ENCODE assay signal across 33 cellular contexts in the genomic region with DNA sequence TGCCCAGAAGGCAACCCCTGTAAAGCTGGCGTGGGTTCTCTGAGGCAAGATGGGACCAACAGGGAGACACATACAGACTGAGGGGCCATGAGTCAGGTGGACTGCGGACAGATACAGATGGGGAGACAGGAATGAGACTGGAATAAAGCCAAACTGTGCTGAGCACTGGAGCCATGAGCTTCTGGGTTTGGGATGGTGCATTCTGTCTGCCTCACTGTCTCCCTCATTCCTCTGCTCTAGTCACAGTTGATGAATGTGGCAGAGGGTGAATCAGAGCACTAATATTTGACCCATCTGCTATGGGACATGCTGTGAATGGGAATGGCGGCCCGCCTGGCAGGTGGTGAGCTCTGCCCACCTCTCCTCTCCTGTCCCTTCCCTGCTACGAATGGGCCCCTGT.
"Had no signal": no experiment of that assay in that cellular context is flagged by ENCODE, and none has a peak within 500 bp of the region (broad histone marks: within the 10 kb centered on the region; RNA-seq: fewer than 3 reads in every experiment).

No MANE protein-coding gene starts in this region.

- H3K4me1 ChIP-seq: Peyer's patch had no signal

- H3K36me3 Mint-ChIP-seq: activated naive CD8-positive, alpha-beta T cell treated with anti-CD3 and anti-CD28 coated beads for 36 hours had no signal

- H3K27me3 ChIP-seq: brain microvascular endothelial cell, Peyer's patch had no signal

- H3K9me3 Mint-ChIP-seq: activated CD4-positive, alpha-beta memory T cell treated with anti-CD3 and anti-CD28 coated beads, Interleukin-2, amount 10 ng/mL, durations not matched to agents 7 days and 5 days had no signal

- H3K4me3 ChIP-seq: Peyer's patch had no signal

- ATAC-seq: activated T-cell treated with anti-CD3 and anti-CD28 coated beads, Interleukin-2, amount 50 U/mL, for 72 hours; activated T-helper 17 cell treated with anti-CD3 and anti-CD28 coated beads, Interleukin-2, amount 50 U/mL, for 72 hours; PC-3; Right ventricle myocardium inferior had no signal

- H3K27ac Mint-ChIP-seq: activated CD4-positive, alpha-beta memory T cell treated with anti-CD3 and anti-CD28 coated beads, Interleukin-2, amount 10 ng/mL, durations not matched to agents 7 days and 5 days; activated naive CD8-positive, alpha-beta T cell treated with anti-CD3 and anti-CD28 coated beads for 36 hours; activated T-cell treated with anti-CD3 and anti-CD28 coated beads, Interleukin-2, amount 50 U/mL, for 72 hours; activated T-helper 17 cell treated with anti-CD3 and anti-CD28 coated beads, Interleukin-2, amount 50 U/mL, for 72 hours had no signal

- H3K27me3 Mint-ChIP-seq: activated CD4-positive, alpha-beta memory T cell treated with anti-CD3 and anti-CD28 coated beads, Interleukin-2, amount 10 ng/mL, durations not matched to agents 7 days and 5 days; activated naive CD8-positive, alpha-beta T cell treated with anti-CD3 and anti-CD28 coated beads for 36 hours; activated T-helper 17 cell treated with anti-CD3 and anti-CD28 coated beads, Interleukin-2, amount 50 U/mL, for 72 hours had no signal

- DNase-seq: activated CD4-positive, alpha-beta memory T cell treated with anti-CD3 and anti-CD28 coated beads, Interleukin-2, amount 10 ng/mL, durations not matched to agents 7 days and 5 days; activated CD4-positive, alpha-beta T cell treated with anti-CD3 and anti-CD28 coated beads for 1 hour; activated CD4-positive, alpha-beta T cell treated with anti-CD3 and anti-CD28 coated beads for 48 hours; activated CD4-positive, CD25-positive, alpha-beta regulatory T cell; activated effector memory CD4-positive, alpha-beta T cell treated with anti-CD3 and anti-CD28 coated beads, Interleukin-2, amount 50 U/mL, for 16 hours; activated naive CD4-positive, alpha-beta T cell; activated naive CD4-positive, alpha-beta T cell treated with anti-CD3 and anti-CD28 coated beads, Interleukin-2, amount 50 U/mL, for 16 hours; activated naive CD8-positive, alpha-beta T cell treated with anti-CD3 and anti-CD28 coated beads for 36 hours; activated T-cell treated with anti-CD3 and anti-CD28 coated beads, Interleukin-2, amount 50 U/mL, for 1 hour; activated T-cell treated with anti-CD3 and anti-CD28 coated beads, Interleukin-2, amount 50 U/mL, for 72 hours; amniotic stem cell; aorta; brain microvascular endothelial cell; central memory CD4-positive, alpha-beta T cell; Kasumi-1; KG1; NCI-H1092 treated with DMSO at 0.1 percent for 48 hours; NCI-H1417; NCI-H146; NCI-H1930; NCI-H345; NCI-H510A; NCI-H526; NCI-H748 treated with DMSO at 0.1 percent for 48 hours; NK-92 treated with Interleukin-12 subunit alpha and Interleukin-12 subunit beta, amount 100 ng/mL, for 24 hours; PC-3; Peyer's patch; SIG-M5; T1000; WERI-Rb-1 had no signal

- H3K36me3 ChIP-seq: brain microvascular endothelial cell, Peyer's patch, WERI-Rb-1 had no signal

- H3K9me3 ChIP-seq: Peyer's patch had no signal

- H3K4me3 Mint-ChIP-seq: activated CD4-positive, alpha-beta memory T cell treated with anti-CD3 and anti-CD28 coated beads, Interleukin-2, amount 10 ng/mL, durations not matched to agents 7 days and 5 days; activated naive CD8-positive, alpha-beta T cell treated with anti-CD3 and anti-CD28 coated beads for 36 hours; activated T-cell treated with anti-CD3 and anti-CD28 coated beads, Interleukin-2, amount 50 U/mL, for 72 hours; activated T-helper 17 cell treated with anti-CD3 and anti-CD28 coated beads, Interleukin-2, amount 50 U/mL, for 72 hours had no signal

- H3K27ac ChIP-seq: brain microvascular endothelial cell, Peyer's patch, RWPE1, WERI-Rb-1 had no signal

- H3K4me1 Mint-ChIP-seq: activated CD4-positive, alpha-beta memory T cell treated with anti-CD3 and anti-CD28 coated beads, Interleukin-2, amount 10 ng/mL, durations not matched to agents 7 days and 5 days; activated naive CD8-positive, alpha-beta T cell treated with anti-CD3 and anti-CD28 coated beads for 36 hours; activated T-helper 17 cell treated with anti-CD3 and anti-CD28 coated beads, Interleukin-2, amount 50 U/mL, for 72 hours had no signal
